Comparison of ENCODE assay signal across 9 cellular contexts in the genomic region with DNA sequence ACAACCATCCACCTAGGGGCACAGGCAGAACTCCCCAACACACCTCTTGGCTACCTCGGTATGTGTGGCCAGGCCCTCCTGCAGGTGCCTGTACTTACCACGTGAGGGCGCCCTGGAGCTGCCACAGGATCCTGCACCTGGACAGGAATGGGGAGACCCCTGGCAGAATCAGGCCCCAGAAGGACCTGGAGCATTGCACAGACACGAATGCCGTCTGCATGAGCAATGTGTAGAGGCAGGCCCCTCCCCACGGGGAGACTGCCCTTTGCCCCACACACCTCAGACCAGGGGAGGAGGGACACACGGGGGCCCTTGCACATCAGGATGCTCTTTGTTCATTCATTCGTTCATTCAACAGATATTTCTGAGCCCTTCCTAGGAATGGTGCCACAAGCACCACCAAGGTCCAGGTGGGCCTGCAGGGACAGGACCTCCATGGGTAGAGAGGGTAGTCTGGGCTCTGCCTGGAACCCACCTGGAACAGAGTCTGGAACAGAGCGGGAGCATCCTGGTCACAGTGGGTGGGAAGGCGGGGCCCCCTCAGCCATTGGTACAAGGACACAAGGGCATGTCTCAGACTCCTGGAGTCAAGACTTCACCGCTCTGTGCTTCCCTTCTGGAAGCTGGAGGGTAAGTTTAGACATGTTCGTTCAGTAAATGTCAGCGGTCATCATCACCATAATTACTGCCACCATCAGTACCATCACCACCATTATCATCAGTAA. TPM values are rescaled to one million over a fixed set of nuclear protein-coding genes. Genes with fewer than 3 reads are reported as not detected.
DNase-seq lines count a peak whose midpoint lies in the region; ATAC-seq and TF ChIP-seq lines count a peak whose summit lies in the region.
"Had no signal": no experiment of that assay in that cellular context is flagged by ENCODE, and none has a peak within 500 bp of the region (broad histone marks: within the 10 kb centered on the region; RNA-seq: fewer than 3 reads in every experiment).

No MANE protein-coding gene starts in this region.

- H2AFZ ChIP-seq in MM.1S (ENCODE audit: low read length), result no peak overlapping the region

- TF ChIP-seq CTCF in MM.1S (IDR thresholded peaks at IDR 0.05; ENCODE audit: low read length) (peak; percentile 82), endodermal cell (conservative IDR thresholded peaks at IDR 0.05) (peak; percentile 96), neural crest cell (conservative IDR thresholded peaks at IDR 0.05) (peak; percentile 80)

- H4K20me1 ChIP-seq in MM.1S (ENCODE audit: insufficient read depth, low read length), result no peaks in the 10 kb centered on the region

- no peaks in the 10 kb centered on the region for H3K36me3 ChIP-seq in MM.1S (replicated peaks; ENCODE audit: insufficient read depth, low read length)
- no peaks in the 10 kb centered on the region for H3K36me3 ChIP-seq in endodermal cell (ENCODE audit: control insufficient read depth, insufficient read depth, low read length)
- H3K36me3 ChIP-seq: BLaER1 had no signal

- H3K36me3 Mint-ChIP-seq in endodermal cell (ENCODE audit: low read depth) (no peaks in the 10 kb centered on the region), neural crest cell (ENCODE audit: low read depth) (no peaks in the 10 kb centered on the region)

- H3F3A ChIP-seq in MM.1S (ENCODE audit: insufficient read depth, low read length), result no peaks in the 10 kb centered on the region

- H3K9me3 Mint-ChIP-seq in endodermal cell, result no peaks in the 10 kb centered on the region
- no peaks in the 10 kb centered on the region for H3K9me3 Mint-ChIP-seq in neural crest cell

- H3K9me3 ChIP-seq in MM.1S (replicated peaks; ENCODE audit: insufficient read depth, low read length), result no peaks in the 10 kb centered on the region
- H3K9me3 ChIP-seq in endodermal cell (ENCODE audit: control insufficient read depth, low read length), result no peaks in the 10 kb centered on the region
- H3K9me3 ChIP-seq: BLaER1 had no signal

- H3K9me2 ChIP-seq in MM.1S (replicated peaks; ENCODE audit: insufficient read depth, low read length), result no peaks in the 10 kb centered on the region

- no peak overlapping the region for H3K4me2 ChIP-seq in MM.1S (ENCODE audit: low read depth, low read length)
- H3K4me2 ChIP-seq: BLaER1 had no signal

- H3K27ac ChIP-seq in MM.1S (ENCODE audit: low read length) (no peak overlapping the region), endodermal cell (ENCODE audit: low read depth, low read length) (no peak overlapping the region)
- H3K27ac ChIP-seq: BLaER1 had no signal

- H3K79me2 ChIP-seq in MM.1S (ENCODE audit: low read length), result no peaks in the 10 kb centered on the region

- 57 to 59% methylated on average over 7 to 13 of the region's 13 CpGs for WGBS in endodermal cell (ENCODE audit: insufficient coverage in 1 of 2, insufficient read length in 1 of 2), 2 experiments

- H3K4me1 Mint-ChIP-seq in endodermal cell (peaks cover 4% of the 10 kb centered on the region), neural crest cell (peaks cover 23% of the 10 kb centered on the region)

- no peak overlapping the region for H3K9ac ChIP-seq in MM.1S (ENCODE audit: low read length)
- no peak overlapping the region for H3K9ac ChIP-seq in endodermal cell (ENCODE audit: extremely low read depth, low read length, poor library complexity, severe bottlenecking)
- H3K9ac ChIP-seq: BLaER1 had no signal

- H3K4me3 Mint-ChIP-seq in endodermal cell, result no peak overlapping the region
- peak overlapping the region; percentile 38 for H3K4me3 Mint-ChIP-seq in neural crest cell

- H3K27me3 ChIP-seq in MM.1S (replicated peaks; ENCODE audit: insufficient read depth, low read length) (peaks cover 52% of the 10 kb centered on the region), endodermal cell (ENCODE audit: control insufficient read depth, insufficient read depth, low read length, poor library complexity, severe bottlenecking) (peaks cover 19% of the 10 kb centered on the region)

- DNase-seq in DMS53 (lab: John Stamatoyannopoulos, UW) (peak; percentile 63), DMS53 treated with DMSO at 0.1 percent for 48 hours (lab: John Stamatoyannopoulos, UW; ENCODE audit: unreplicated experiment) (no peak), MM.1S (peak; percentile 28), endodermal cell (peak; percentile 92), neural crest cell (ENCODE audit: low read depth, low spot score) (peak; percentile 46), foreskin melanocyte (no peak)
- DNase-seq in activated CD4-positive, alpha-beta T cell treated with anti-CD3 and anti-CD28 coated beads, Interleukin-2, amount 50 U/mL, for 24 hours (ENCODE audit: low read depth in 1 of 2, low spot score in 1 of 2), result peak; percentile 29 to 30

- H3K27me3 Mint-ChIP-seq in endodermal cell (ENCODE audit: insufficient read depth) (peaks cover 19% of the 10 kb centered on the region), neural crest cell (ENCODE audit: low read depth) (peaks cover 8% of the 10 kb centered on the region)

- H3K4me3 ChIP-seq in MM.1S (ENCODE audit: low read length), result no peak overlapping the region
- H3K4me3 ChIP-seq in endodermal cell (ENCODE audit: low read length), result no peak overlapping the region
- H3K4me3 ChIP-seq: BLaER1 had no signal

- no peaks in the 10 kb centered on the region for H3K4me1 ChIP-seq in MM.1S (ENCODE audit: low read length)
- H3K4me1 ChIP-seq in endodermal cell (ENCODE audit: control insufficient read depth, insufficient read depth, low read length), result peaks cover 2% of the 10 kb centered on the region

- ATAC-seq in HG03439 (IDR thresholded peaks at IDR 0.05; ENCODE audit: unreplicated experiment), result no peak

- H3K27ac Mint-ChIP-seq in endodermal cell (no peak overlapping the region), neural crest cell (ENCODE audit: unreplicated experiment) (no peak overlapping the region)

RNA-seq across cellular contexts. Expression of a gene that starts 32.3 kb away (rescaled TPM):
- total RNA-seq in endodermal cell (10 to 100 TPM; 64.9 to 73.2 TPM), neural crest cell (59.0 and 59.4 TPM in 2 replicates)
- polyA plus RNA-seq in endodermal cell (2013, experiment 1 of 2), result 43.0 TPM
- polyA plus RNA-seq in endodermal cell (2013, experiment 2 of 2), result 41.6 TPM

RNA-seq across cellular contexts. Expression of a gene that starts 52.1 kb away (rescaled TPM):
- not detected for total RNA-seq in endodermal cell
- polyA plus RNA-seq in endodermal cell (2013, experiment 1 of 2), result 0.28 TPM
- 0.21 TPM for polyA plus RNA-seq in endodermal cell (2013, experiment 2 of 2)
- total RNA-seq in neural crest cell, result 6.1 and 6.9 TPM in 2 replicates

Comparison
In these comparisons a context has a peak if more than half of its experiments do, and no peak if none do; other contexts are left out.
1. DNase-seq: peak in DMS53 (single experiment), MM.1S (single experiment), activated CD4-positive, alpha-beta T cell treated with anti-CD3 and anti-CD28 coated beads, Interleukin-2, amount 50 U/mL, for 24 hours (2 of 2), endodermal cell (single experiment) and neural crest cell (single experiment); none in DMS53 treated with DMSO at 0.1 percent for 48 hours (single experiment) and foreskin melanocyte (single experiment).
2. Peak in every context shown above with its lines, with median percentiles within 50 percentile points of each other: CTCF ChIP-seq.